10 cellular contexts compared by ENCODE assay signal in genomic region chr3:16480861-16481569, GRCh38. TPM values are rescaled to one million over a fixed set of nuclear protein-coding genes. Genes with fewer than 3 reads are reported as not detected.
DNase-seq lines count a peak whose midpoint lies in the region; ATAC-seq, FAIRE-seq and TF ChIP-seq lines count a peak whose summit lies in the region.
"Had no signal": no experiment of that assay in that cellular context is flagged by ENCODE, and none has a peak within 500 bp of the region (broad histone marks: within the 10 kb centered on the region; RNA-seq: fewer than 3 reads in every experiment).

No MANE protein-coding gene starts in this region.

- WGBS in small intestine, 3 donors, result 22 to 29% (median 23%) methylated on average over 5 of the region's 5 CpGs

- no peak for DNase-seq in activated CD4-positive, CD25-positive, alpha-beta regulatory T cell (lab: John Stamatoyannopoulos, UW)
- peak; percentile 77 for DNase-seq in choroid plexus epithelial cell (ENCODE audit: low read depth)
- peak; percentile 10 for DNase-seq in small intestine
- no peak for DNase-seq in HUDEP-2 (lab: John Stamatoyannopoulos, UW; ENCODE audit: unreplicated experiment in 76 of 76)
- no peak for DNase-seq in NCI-H2227 treated with DMSO at 0.1 percent for 48 hours (lab: John Stamatoyannopoulos, UW)
- DNase-seq in T-helper 9 cell, result no peak

- H3K4me3 ChIP-seq in choroid plexus epithelial cell (ENCODE audit: low read depth, low read length) (no peak overlapping the region), small intestine (ENCODE audit: low read depth in 1 of 2, low read length in 2 of 2) (no peak overlapping the region)

- H3K4me1 ChIP-seq in small intestine (ENCODE audit: control insufficient read depth in 2 of 2, insufficient read depth in 1 of 2, low read depth in 1 of 2, low read length in 1 of 2), result peaks cover 0 to 7% of the 10 kb centered on the region in 2 donors
- H3K4me1 ChIP-seq: parathyroid adenoma had no signal

- no peaks in the 10 kb centered on the region for H3K27me3 ChIP-seq in small intestine (ENCODE audit: control insufficient read depth in 2 of 2, insufficient read depth in 2 of 2, low read length in 2 of 2)

- no peak for TF ChIP-seq CTCF in choroid plexus epithelial cell (conservative IDR thresholded peaks at IDR 0.05; ENCODE audit: low read depth, low read length)

- ATAC-seq in activated CD4-positive, CD25-positive, alpha-beta regulatory T cell treated with anti-CD3 and anti-CD28 coated beads, Interleukin-2, amount 50 U/mL, for 24 hours, result peak; percentile 33 to 46

- no peak for FAIRE-seq in small intestine (lab: Jason Lieb, UNC)
- FAIRE-seq: A204.1 had no signal

- H3K36me3 ChIP-seq in KOPT-K1 (ENCODE audit: insufficient read depth, low read length), result no peaks in the 10 kb centered on the region
- no peaks in the 10 kb centered on the region for H3K36me3 ChIP-seq in small intestine (ENCODE audit: control insufficient read depth in 2 of 2, insufficient read depth in 2 of 2, low read length in 2 of 2)

- H3K9me3 ChIP-seq in KOPT-K1 (ENCODE audit: insufficient read depth, low read length, poor library complexity, severe bottlenecking) (no peaks in the 10 kb centered on the region), small intestine (ENCODE audit: control insufficient read depth, low read depth) (no peaks in the 10 kb centered on the region)

- H3K27ac ChIP-seq in KOPT-K1 (ENCODE audit: low read depth, low read length, poor library complexity, severe bottlenecking) (peak overlapping the region; percentile 47), small intestine (ENCODE audit: low read depth in 1 of 2, low read length in 1 of 2) (peak overlapping the region in 1 of 2 donors; percentile 22)
- H3K27ac ChIP-seq: parathyroid adenoma had no signal

RNA-seq across cellular contexts. Expression of gene RFTN1, which starts 32.5 kb away (rescaled TPM):
- 10 to 100 TPM in 2 of 3 donors, 1 to 10 TPM in 1; 1.8 to 18.4 (median 11.9) TPM for polyA plus RNA-seq in small intestine

Comparison
In these comparisons a context has a peak if more than half of its experiments do, and no peak if none do; other contexts are left out.
1. DNase-seq: peak in choroid plexus epithelial cell (single experiment) and small intestine (single experiment); none in activated CD4-positive, CD25-positive, alpha-beta regulatory T cell (0 of 4), HUDEP-2 (0 of 76), NCI-H2227 treated with DMSO at 0.1 percent for 48 hours (single experiment) and T-helper 9 cell (single experiment).